ENCODE assay signal across 8 cellular contexts in genomic region chr1:206202789-206203363, GRCh38. TPM values are rescaled to one million over a fixed set of nuclear protein-coding genes. Genes with fewer than 3 reads are reported as not detected.
DNase-seq lines count a peak whose midpoint lies in the region; ATAC-seq and TF ChIP-seq lines count a peak whose summit lies in the region.
"Not testable (repeated sequence)": the region's sequence is repeated elsewhere in the genome, so short reads cannot be mapped to it uniquely, and the experiment has no call there.

Gene FAM72A (minus strand): TSS chr1:206202839. CDS start chr1:206202025, 814 bp downstream.

- H3K36me3 ChIP-seq in stomach = not testable (repeated sequence)

- ATAC-seq in HG02678 (IDR thresholded peaks at IDR 0.05; ENCODE audit: unreplicated experiment) = peak; percentile 85

- DNase-seq in GM04504 (ENCODE audit: low read depth) (peak; percentile 100), NCI-H1092 (lab: John Stamatoyannopoulos, UW) (peak; percentile 100), SK-N-DZ (ENCODE audit: low spot score) (peak; percentile 100), activated gamma-delta T cell treated with Interleukin-2 at 50 U/mL for 16 hours (peak; percentile 95), foreskin fibroblast (peak; percentile 99), non-pigmented ciliary epithelial cell (ENCODE audit: low read depth) (peak; percentile 100), stomach (peak; percentile 97)

- H3K27ac ChIP-seq in stomach = peak within 1 kb of the TSS; percentile 52 to 91 (median 83)

- intact Hi-C loops in stomach (cut with DNase I; ENCODE audit: low total_unique reads) = not testable (repeated sequence)

- not testable (repeated sequence) for TF ChIP-seq CTCF in foreskin fibroblast (IDR thresholded peaks at IDR 0.05; ENCODE audit: low read depth, low read length); stomach (IDR thresholded peaks at IDR 0.05)

- 0 to 1% (median 0%) methylated on average over 11 to 20 of the region's 36 CpGs for WGBS in stomach, 5 donors

- not testable (repeated sequence) for H3K9me3 ChIP-seq in stomach

- H3K4me1 ChIP-seq in stomach = not testable (repeated sequence)

- not testable (repeated sequence) for H3K27me3 ChIP-seq in stomach

- not testable (repeated sequence) for TF ChIP-seq EP300 in stomach (IDR thresholded peaks at IDR 0.05)

- TF ChIP-seq POLR2A in stomach (IDR thresholded peaks at IDR 0.05) = not testable (repeated sequence)

- H3K4me3 ChIP-seq in foreskin fibroblast (ENCODE audit: low read depth in 1 of 2, low read length in 2 of 2) (peak within 1 kb of the TSS; percentile 46 to 50), stomach (peak within 1 kb of the TSS; percentile 48 to 60 (median 54))

RNA-seq across cellular contexts. Expression of gene FAM72A, which starts in this region (rescaled TPM):
- polyA plus RNA-seq in SK-N-DZ (2014; cell fraction: cytosol; rRNA removed) = 15.2 and 17.9 TPM in 2 replicates
- 8.6 and 11.9 TPM in 2 replicates for polyA plus RNA-seq in SK-N-DZ (2014; cell fraction: nucleus; rRNA removed)
- 1 to 10 TPM in 3 of 5 donors, not detected in 2; 1.0 to 2.6 (median 1.4) TPM for total RNA-seq in stomach
- 1 to 10 TPM; 1.2 to 3.1 (median 2.6) TPM for polyA plus RNA-seq in stomach

Comparison
In these comparisons a context has a peak if more than half of its experiments do, and no peak if none do; other contexts are left out.
1. Peak in every context shown above with its lines: DNase-seq, ATAC-seq, H3K4me3 ChIP-seq and H3K27ac ChIP-seq.